In the genomic region with DNA sequence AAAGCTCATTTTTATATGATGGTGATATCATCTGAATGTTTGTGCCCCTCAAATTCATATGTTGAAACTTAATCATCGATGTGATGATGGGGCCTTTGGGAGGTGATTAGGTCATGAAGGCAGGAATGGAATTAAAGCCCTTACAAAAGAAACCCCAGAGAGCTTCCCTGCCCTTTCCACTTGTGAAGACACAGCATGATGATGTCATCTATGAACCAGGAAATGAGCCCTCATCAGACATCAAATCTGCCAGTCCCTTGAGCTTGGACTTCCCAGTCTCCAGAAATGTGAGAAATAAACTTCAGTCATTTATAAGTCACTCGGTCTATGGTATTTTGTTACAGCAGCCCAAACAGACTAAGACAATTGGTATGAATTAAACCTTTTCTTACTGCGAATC, we compare ENCODE assay signal across 18 cellular contexts.
DNase-seq lines count a peak whose midpoint lies in the region; ATAC-seq, FAIRE-seq and TF ChIP-seq lines count a peak whose summit lies in the region.
"Had no signal": no experiment of that assay in that cellular context is flagged by ENCODE, and none has a peak within 500 bp of the region (broad histone marks: within the 10 kb centered on the region; RNA-seq: fewer than 3 reads in every experiment).

No MANE protein-coding gene starts in this region.

- TF ChIP-seq POLR2A in K562 (conservative IDR thresholded peaks at IDR 0.05) (no peak), HepG2 (IDR thresholded peaks at IDR 0.05; ENCODE audit: insufficient read depth in 1 of 2, low read depth in 2 of 2, low read length in 2 of 2) (no peak)

- ATAC-seq in K562 = peak; percentile 55; the same call in 1 of the 3 replicates
- no peak for ATAC-seq in HepG2
- ATAC-seq: left ventricle myocardium superior; natural killer cell treated with Interleukin-12 subunit alpha and Interleukin-12 subunit beta and Interleukin-15 and Interleukin-18, amount 100 ng/mL, for 72 hours; SK-N-SH treated with all-trans-retinoic acid at 6 μM for 48 hours; stimulated activated memory B cell treated with anti-CD40 and anti-IgM and Interleukin-4, amounts not matched to agents 10 μg/mL and 1 μg/mL and 100 μg/mL, for 72 hours had no signal

- TF ChIP-seq EP300 in K562 (IDR thresholded peaks at IDR 0.05; ENCODE audit: low read length) = no peak
- no peak for TF ChIP-seq EP300 in HepG2 (IDR thresholded peaks at IDR 0.05; ENCODE audit: low read depth in 2 of 2, low read length in 2 of 2)
- no peak for TF ChIP-seq EP300 in HepG2 (CRISPR knock-in tag; IDR thresholded peaks at IDR 0.05; ENCODE audit: borderline replicate concordance)

- H3K9ac ChIP-seq in K562 (ENCODE audit: insufficient read depth in 1 of 2, low read depth in 2 of 2, low read length in 2 of 2) (no peak overlapping the region), HepG2 (ENCODE audit: insufficient read depth, low read depth, low read length) (no peak overlapping the region)
- H3K9ac ChIP-seq: KMS-11 had no signal

- no peaks in the 10 kb centered on the region for H3K27me3 ChIP-seq in K562 (ENCODE audit: control insufficient read depth in 2 of 2, insufficient read depth in 2 of 2, low read length in 2 of 2)
- H3K27me3 ChIP-seq in HepG2 (ENCODE audit: control insufficient read depth in 1 of 2, insufficient read depth in 2 of 2, low read length in 2 of 2) = no peaks in the 10 kb centered on the region
- H3K27me3 ChIP-seq: right atrium auricular region had no signal

- H3K9me1 ChIP-seq in K562 (ENCODE audit: control insufficient read depth, insufficient read depth, low read length) = no peaks in the 10 kb centered on the region

- H3K79me2 ChIP-seq in K562 (ENCODE audit: control insufficient read depth, insufficient read depth, low read length) = no peaks in the 10 kb centered on the region
- no peaks in the 10 kb centered on the region for H3K79me2 ChIP-seq in HepG2 (ENCODE audit: insufficient read depth, low read length)

- TF ChIP-seq CTCF in K562 (IDR thresholded peaks at IDR 0.05 in 2 of 3, conservative IDR thresholded peaks at IDR 0.05 in 1 of 3; ENCODE audit: insufficient read depth in 2 of 3, low read depth in 1 of 3, low read length in 3 of 3) (no peak), HepG2 (CRISPR knock-in tag; IDR thresholded peaks at IDR 0.05) (no peak)

- H4K20me1 ChIP-seq in K562 (replicated peaks; ENCODE audit: control insufficient read depth, insufficient read depth, low read length) = no peaks in the 10 kb centered on the region
- no peaks in the 10 kb centered on the region for H4K20me1 ChIP-seq in HepG2 (ENCODE audit: insufficient read depth, low read length)

- 0 out of 2 replicates have a peak, but pooled peaks cover 7% of the 10 kb centered on the region for H3K9me3 ChIP-seq in K562 (replicated peaks; ENCODE audit: control insufficient read depth, insufficient read depth, low read depth, low read length)
- no peaks in the 10 kb centered on the region for H3K9me3 ChIP-seq in HepG2 (ENCODE audit: low read length)
- H3K9me3 ChIP-seq: right atrium auricular region had no signal

- H3K27ac ChIP-seq in K562 (ENCODE audit: extremely low read depth, low read depth, low read length) = no peak overlapping the region
- H3K27ac ChIP-seq in HepG2 (ENCODE audit: extremely low read length, insufficient read depth, low read length) = no peak overlapping the region
- H3K27ac ChIP-seq: epithelial cell of prostate, KMS-11, right atrium auricular region had no signal

- CTCF ChIA-PET in K562 (lab: Yijun Ruan, JAX; ENCODE audit: low intra/inter-chr PET ratio) = no interaction called here
- CTCF ChIA-PET in HepG2 (lab: Yijun Ruan, JAX; ENCODE audit: low intra/inter-chr PET ratio, low total read pairs) = no interaction called here

- in situ Hi-C loops in K562 (cut with MboI) = no loop called here
- in situ Hi-C loops in HepG2 (cut with HindIII; ENCODE audit: extremely low pct_ligation_motif_present, low pct_unique_long_range_greater_than_20kb) = no loop called here

- H3K36me3 ChIP-seq in K562 (ENCODE audit: control insufficient read depth, insufficient read depth, low read length) (0 out of 3 replicates have a peak, but pooled peaks cover 2% of the 10 kb centered on the region), HepG2 (replicated peaks in 1 of 2; ENCODE audit: control insufficient read depth in 1 of 2, insufficient read depth in 2 of 2, low read length in 2 of 2) (no peaks in the 10 kb centered on the region)
- H3K36me3 ChIP-seq: right atrium auricular region had no signal

- H3K4me2 ChIP-seq in K562 (ENCODE audit: insufficient read depth, low read length) = no peak overlapping the region
- H3K4me2 ChIP-seq in HepG2 (ENCODE audit: low read depth, low read length) = no peak overlapping the region
- H3K4me2 ChIP-seq: KMS-11 had no signal

- POLR2A ChIA-PET in K562 (lab: Yijun Ruan, JAX) = no interaction called here
- POLR2A ChIA-PET in HepG2 (lab: Yijun Ruan, JAX) = no interaction called here

- H3K4me3 ChIP-seq in K562 (no peak overlapping the region), HepG2 (replicated peaks in 1 of 3; ENCODE audit: insufficient read depth in 1 of 3, low read depth in 2 of 3, low read length in 3 of 3) (no peak overlapping the region)
- H3K4me3 ChIP-seq: right atrium auricular region had no signal

- BruUV-seq in K562 (replicated peaks; lab: Mats Ljungman, UMichigan) (no TSS peak), HepG2 (replicated peaks; lab: Mats Ljungman, UMichigan) (no TSS peak)

- H3K4me1 ChIP-seq in K562 (replicated peaks in 1 of 2; ENCODE audit: control insufficient read depth in 2 of 2, insufficient read depth in 2 of 2, low read length in 2 of 2) = no peaks in the 10 kb centered on the region
- H3K4me1 ChIP-seq in HepG2 (ENCODE audit: insufficient read depth, low read length) = no peaks in the 10 kb centered on the region
- H3K4me1 ChIP-seq: right atrium auricular region had no signal

- intact Hi-C loops in K562 (cut with micrococcal nuclease) = no loop called here
- intact Hi-C loops in HepG2 (cut with micrococcal nuclease; ENCODE audit: unreplicated experiment) = no loop called here

- DNase-seq in ELR (ENCODE audit: low read depth) (peak; percentile 78), M059J (ENCODE audit: low read depth) (peak; percentile 46), K562 (ENCODE audit: extremely low read depth in 1 of 4, low spot score in 3 of 4) (no peak), HepG2 (ENCODE audit: low spot score) (no peak), cerebellar nuclear complex (lab: John Stamatoyannopoulos, UW) (no peak), NCI-H2171 (lab: John Stamatoyannopoulos, UW) (no peak), NCI-H1105 treated with DMSO at 0.1 percent for 48 hours (lab: John Stamatoyannopoulos, UW) (no peak), hypothalamus (lab: John Stamatoyannopoulos, UW) (no peak)
- DNase-seq: activated naive CD4-positive, alpha-beta T cell treated with Interleukin-2 at 50 U/mL for 16 hours; left ventricle myocardium superior; stimulated activated CD4-positive, alpha-beta T cell treated with anti-CD3 and anti-CD28 coated beads, Interleukin-4, amount 100 ng/mL, for 4 hours had no signal

- WGBS in K562 (ENCODE audit: insufficient coverage, low coverage, missing lambda C conversion rate) = 81% methylated on average over 3 of the region's 3 CpGs
- 97% methylated on average over 3 of the region's 3 CpGs for WGBS in HepG2 (ENCODE audit: low lambda C conversion rate)

- TF ChIP-seq RAD21 in K562 (CRISPR knock-in tag; conservative IDR thresholded peaks at IDR 0.05 in 1 of 2, IDR thresholded peaks at IDR 0.05 in 1 of 2) (no peak), HepG2 (CRISPR knock-in tag; IDR thresholded peaks at IDR 0.05) (no peak)

- FAIRE-seq in K562 (lab: Jason Lieb, UNC) (no peak), HepG2 (lab: Jason Lieb, UNC) (peak; percentile 51)
- FAIRE-seq: G401.6 had no signal

- H2AFZ ChIP-seq in K562 (ENCODE audit: low read depth, low read length) = peak overlapping the region; percentile 14; the same call in 1 of the 2 replicates
- no peak overlapping the region for H2AFZ ChIP-seq in HepG2 (ENCODE audit: low read length)

TF ChIP-seq in K562, 482 proteins besides CTCF, POLR2A, EP300 and RAD21 (continues in another document):
- TF ChIP-seq IRF2 (CRISPR knock-in tag; IDR thresholded peaks at IDR 0.05) (no peak), ZNF121 (CRISPR knock-in tag; conservative IDR thresholded peaks at IDR 0.05) (no peak), POLR2B (IDR thresholded peaks at IDR 0.05; ENCODE audit: low read depth, partially characterized antibody) (no peak), CC2D1A (IDR thresholded peaks at IDR 0.05) (peak; percentile 41; the same call in 1 of the 2 replicates), ZNF77 (CRISPR knock-in tag; IDR thresholded peaks at IDR 0.05) (no peak), DMBX1 (CRISPR knock-in tag; IDR thresholded peaks at IDR 0.05; ENCODE audit: borderline replicate concordance) (peak; percentile 15; the same call in 1 of the 2 replicates), ATF7 (IDR thresholded peaks at IDR 0.05) (peak; percentile 70)
- TF ChIP-seq, protein P1, sequence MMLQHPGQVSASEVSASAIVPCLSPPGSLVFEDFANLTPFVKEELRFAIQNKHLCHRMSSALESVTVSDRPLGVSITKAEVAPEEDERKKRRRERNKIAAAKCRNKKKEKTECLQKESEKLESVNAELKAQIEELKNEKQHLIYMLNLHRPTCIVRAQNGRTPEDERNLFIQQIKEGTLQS (IDR thresholded peaks at IDR 0.05) = peak; percentile 92
- TF ChIP-seq, protein P1 (CRISPR knock-in tag; conservative IDR thresholded peaks at IDR 0.05) = no peak

TF ChIP-seq in HepG2, 621 proteins besides CTCF, POLR2A, EP300 and RAD21 (continues in another document):
- TF ChIP-seq KLF11 (CRISPR knock-in tag; IDR thresholded peaks at IDR 0.05) (no peak), GLI4 (CRISPR knock-in tag; IDR thresholded peaks at IDR 0.05; ENCODE audit: borderline replicate concordance) (no peak), CREB1 (IDR thresholded peaks at IDR 0.05) (peak; percentile 67), CREB1 (CRISPR knock-in tag; IDR thresholded peaks at IDR 0.05) (no peak), ZNF260 (CRISPR knock-in tag; IDR thresholded peaks at IDR 0.05; ENCODE audit: borderline replicate concordance, low read depth) (no peak), HOXA7 (CRISPR knock-in tag; IDR thresholded peaks at IDR 0.05) (no peak)

Comparison
In these comparisons a context has a peak if more than half of its experiments do, and no peak if none do; other contexts are left out.
1. DNase-seq: peak in ELR (single experiment) and M059J (single experiment); none in K562 (0 of 4), HepG2 (single experiment), cerebellar nuclear complex (0 of 2), NCI-H2171 (single experiment), NCI-H1105 treated with DMSO at 0.1 percent for 48 hours (single experiment) and hypothalamus (0 of 51).